12 cellular contexts compared by ENCODE assay signal in the genomic region with DNA sequence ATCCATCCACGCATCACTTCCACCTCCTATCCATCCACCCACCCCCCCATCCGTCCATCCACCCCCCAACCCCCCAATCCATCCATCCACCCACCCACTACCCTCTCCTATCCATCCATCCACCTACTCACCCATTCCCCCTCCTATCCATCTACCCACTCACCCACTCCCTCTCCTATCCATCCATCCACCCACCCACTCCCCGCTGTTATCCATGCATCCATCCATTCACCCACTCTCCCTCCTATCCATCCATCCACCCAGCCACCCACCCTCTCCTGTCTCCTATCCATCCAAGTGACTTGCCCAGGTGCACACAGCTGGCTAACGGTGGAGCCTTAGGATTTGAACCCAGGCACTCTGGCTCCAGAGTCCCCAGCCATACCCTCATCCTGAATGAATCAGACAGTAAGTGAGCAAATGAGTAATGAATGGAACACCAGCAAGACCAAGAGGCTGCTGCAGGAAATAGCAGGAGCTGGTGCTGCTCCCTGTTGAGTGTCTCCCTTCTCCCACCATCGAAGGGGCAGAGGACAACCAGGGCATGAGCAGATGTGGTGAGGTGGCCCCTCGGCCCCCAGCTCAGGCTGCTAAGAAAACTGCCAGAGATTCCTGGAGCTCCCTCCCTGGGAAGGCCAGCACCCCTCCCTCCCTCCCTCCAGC.
"Had no signal": no experiment of that assay in that cellular context is flagged by ENCODE, and none has a peak within 500 bp of the region (broad histone marks: within the 10 kb centered on the region; RNA-seq: fewer than 3 reads in every experiment).

No MANE protein-coding gene starts in this region.

- DNase-seq: activated B cell treated with CpG ODN at 0.5 μM for 24 hours; activated CD4-positive, alpha-beta T cell treated with anti-CD3 and anti-CD28 coated beads, Interleukin-2, amount 10 ng/mL, durations not matched to agents 24 days and 14 days; activated CD8-positive, alpha-beta memory T cell treated with anti-CD3 and anti-CD28 coated beads, Interleukin-2, amount 50 U/mL, for 48 hours; activated naive CD8-positive, alpha-beta T cell treated with anti-CD3 and anti-CD28 coated beads, Interleukin-2, amount 10 ng/mL, durations not matched to agents 7 days and 5 days; activated T-cell treated with anti-CD3 and anti-CD28 coated beads, Interleukin-2, amount 50 U/mL, for 72 hours; dermis blood vessel endothelial cell; mesendoderm; natural killer cell; stimulated activated CD4-positive, alpha-beta T cell treated with anti-CD3 and anti-CD28 coated beads, Interleukin-2, amount 100 ng/mL, for 48 hours; T-helper 2 cell had no signal

- ATAC-seq: activated T-cell treated with anti-CD3 and anti-CD28 coated beads, Interleukin-2, amount 50 U/mL, for 72 hours; natural killer cell; stimulated activated memory B cell treated with anti-CD40 and anti-IgM and Interleukin-4, amounts not matched to agents 10 μg/mL and 1 μg/mL and 100 μg/mL, for 72 hours had no signal

- H3K27ac ChIP-seq: epithelial cell of prostate had no signal
